In the genomic region with DNA sequence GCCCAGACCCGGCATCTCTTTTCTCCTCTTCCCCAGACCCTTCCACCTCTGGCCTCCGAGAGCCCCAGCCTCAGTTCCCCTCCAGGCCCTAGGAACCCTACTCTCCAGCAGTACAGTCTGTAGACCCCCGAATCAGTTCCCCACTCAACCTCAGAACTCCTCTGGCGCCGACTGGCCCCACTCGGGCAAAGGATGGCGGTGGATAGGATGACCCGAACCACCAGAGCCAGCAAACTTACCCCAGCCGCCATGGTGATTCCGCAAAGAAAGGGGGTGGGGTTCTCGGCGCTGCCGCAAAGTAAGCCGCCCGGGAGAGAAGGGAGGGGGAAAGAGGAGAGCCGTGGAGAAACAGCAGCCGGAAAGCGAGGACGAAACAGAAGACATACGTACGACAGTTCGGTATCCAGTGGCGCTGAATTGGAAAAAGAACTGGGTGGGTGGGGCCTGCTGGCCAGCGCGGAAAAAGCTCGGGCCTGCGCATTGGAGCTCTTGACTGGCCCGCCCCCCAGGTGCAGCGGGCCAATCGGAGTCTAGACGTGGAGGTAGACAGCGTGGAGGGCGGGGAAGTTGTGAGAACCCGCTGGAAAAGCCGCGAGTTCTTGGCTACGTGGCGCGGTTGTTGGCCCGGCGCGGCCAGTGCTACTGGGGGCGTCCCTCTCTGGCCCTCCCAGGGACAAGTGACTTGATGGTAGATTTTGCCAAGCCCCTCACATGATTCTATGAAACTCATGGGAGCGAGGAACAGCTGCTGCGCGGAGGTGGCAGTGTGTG, we compare ENCODE assay signal across 8 cellular contexts.
DNase-seq lines count a peak whose midpoint lies in the region; ATAC-seq lines count a peak whose summit lies in the region.

A gene with protein sequence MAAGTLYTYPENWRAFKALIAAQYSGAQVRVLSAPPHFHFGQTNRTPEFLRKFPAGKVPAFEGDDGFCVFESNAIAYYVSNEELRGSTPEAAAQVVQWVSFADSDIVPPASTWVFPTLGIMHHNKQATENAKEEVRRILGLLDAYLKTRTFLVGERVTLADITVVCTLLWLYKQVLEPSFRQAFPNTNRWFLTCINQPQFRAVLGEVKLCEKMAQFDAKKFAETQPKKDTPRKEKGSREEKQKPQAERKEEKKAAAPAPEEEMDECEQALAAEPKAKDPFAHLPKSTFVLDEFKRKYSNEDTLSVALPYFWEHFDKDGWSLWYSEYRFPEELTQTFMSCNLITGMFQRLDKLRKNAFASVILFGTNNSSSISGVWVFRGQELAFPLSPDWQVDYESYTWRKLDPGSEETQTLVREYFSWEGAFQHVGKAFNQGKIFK (minus strand): TSS at position 300 of the 771 bp plus-strand sequence. CDS start 49 bp downstream, at position 251.

- peak; percentile 97 for DNase-seq in AG08396 (ENCODE audit: low spot score)
- DNase-seq in NCI-H345 treated with DMSO at 0.1 percent for 48 hours (lab: John Stamatoyannopoulos, UW; ENCODE audit: unreplicated experiment) = peak; percentile 99
- DNase-seq in activated CD4-positive, CD25-positive, alpha-beta regulatory T cell (lab: John Stamatoyannopoulos, UW) = peak; percentile 89 to 96 (median 93)
- DNase-seq in central memory CD4-positive, alpha-beta T cell = peak; percentile 100
- peak; percentile 100 for DNase-seq in iris pigment epithelial cell (ENCODE audit: low read depth)
- peak; percentile 93 for DNase-seq in stimulated activated CD4-positive, alpha-beta T cell treated with anti-CD3 and anti-CD28 coated beads, Interleukin-12 subunit alpha, Interleukin-12 subunit beta, amount 100 ng/mL, for 4 hours

- ATAC-seq in GM19023 (IDR thresholded peaks at IDR 0.05; ENCODE audit: unreplicated experiment) (peak; percentile 90), HG03280 (IDR thresholded peaks at IDR 0.05; ENCODE audit: unreplicated experiment) (peak; percentile 89)

Comparison
In these comparisons a context has a peak if more than half of its experiments do, and no peak if none do; other contexts are left out.
1. Peak in every context shown above with its lines: DNase-seq and ATAC-seq.